Comparison of ENCODE assay signal across 2 cellular contexts in the genomic region with DNA sequence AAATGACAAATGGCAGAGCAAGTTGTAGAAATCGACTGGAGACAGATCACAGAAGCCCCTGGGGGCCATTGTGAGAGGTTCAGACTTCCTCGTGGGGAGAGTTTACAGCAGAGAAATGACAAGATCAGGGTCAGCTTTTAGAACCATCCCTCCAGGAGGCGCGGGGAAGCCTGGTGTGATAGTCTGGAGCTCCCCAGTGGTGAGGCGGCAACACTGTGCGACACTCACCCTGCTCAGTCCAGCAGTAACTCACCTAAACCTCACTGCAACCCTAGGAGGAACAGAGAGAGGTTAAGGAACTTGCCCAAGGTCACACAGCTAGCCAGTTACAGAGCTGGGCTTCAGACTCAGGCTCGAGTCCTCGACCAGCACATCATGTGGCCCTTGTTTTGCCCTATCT.
A peak's percentile ranks its signal among the peaks of the same experiment; 100 is the strongest.
TF ChIP-seq lines count a peak whose summit lies in the region.

No MANE protein-coding gene starts in this region.

TF ChIP-seq in HepG2, 621 proteins besides CTCF, POLR2A, EP300 and RAD21:
- TF ChIP-seq AGO2 (optimal IDR thresholded peaks at IDR 0.05; ENCODE audit: low read depth, low read length) (no peak), ZNF768 (CRISPR knock-in tag; IDR thresholded peaks at IDR 0.05) (peak; percentile 90)

TF ChIP-seq in H1, 55 proteins besides CTCF, POLR2A, EP300 and RAD21:
- TF ChIP-seq SAP30 (IDR thresholded peaks at IDR 0.05; ENCODE audit: insufficient read depth, insufficient replicate concordance, low read length), result no peak
- no peak for TF ChIP-seq NANOG (IDR thresholded peaks at IDR 0.05; ENCODE audit: insufficient read depth, low read depth, low read length, poor library complexity, severe bottlenecking)
- TF ChIP-seq TEAD4 (IDR thresholded peaks at IDR 0.05; ENCODE audit: low read depth, low read length), result no peak
- no peak for TF ChIP-seq POLR2AphosphoS5 (IDR thresholded peaks at IDR 0.05; ENCODE audit: low read depth, low read length)
- no peak for TF ChIP-seq CEBPB (IDR thresholded peaks at IDR 0.05; ENCODE audit: low read depth, low read length)
- TF ChIP-seq, protein P1, sequence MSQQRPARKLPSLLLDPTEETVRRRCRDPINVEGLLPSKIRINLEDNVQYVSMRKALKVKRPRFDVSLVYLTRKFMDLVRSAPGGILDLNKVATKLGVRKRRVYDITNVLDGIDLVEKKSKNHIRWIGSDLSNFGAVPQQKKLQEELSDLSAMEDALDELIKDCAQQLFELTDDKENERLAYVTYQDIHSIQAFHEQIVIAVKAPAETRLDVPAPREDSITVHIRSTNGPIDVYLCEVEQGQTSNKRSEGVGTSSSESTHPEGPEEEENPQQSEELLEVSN (IDR thresholded peaks at IDR 0.05), result no peak
- no peak for TF ChIP-seq KDM4A (IDR thresholded peaks at IDR 0.05; ENCODE audit: low read depth, low read length, severe bottlenecking)
- TF ChIP-seq FOSL1 (IDR thresholded peaks at IDR 0.05; ENCODE audit: insufficient read depth, low read depth, low read length), result no peak
